ENCODE assay signal across 30 cellular contexts in the genomic region with DNA sequence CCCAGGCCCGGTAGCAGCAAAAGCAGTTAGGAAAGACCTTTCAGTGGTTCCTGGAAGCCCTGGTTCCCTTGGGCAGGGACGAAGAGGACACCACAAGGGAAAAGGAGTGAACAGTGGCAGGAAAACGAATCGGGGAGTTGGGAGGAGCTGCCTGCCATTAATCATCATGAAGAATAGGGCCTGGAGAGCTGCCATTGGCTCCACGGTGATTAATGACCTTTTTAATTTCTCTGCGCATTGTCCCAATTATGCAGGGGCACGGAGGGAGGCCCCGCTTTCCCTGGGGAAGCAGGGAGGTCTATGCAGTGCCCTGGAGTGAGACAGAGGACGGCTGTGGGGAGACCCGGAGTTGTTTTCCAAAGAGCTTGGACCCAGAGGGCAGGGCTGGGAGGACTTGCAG.
"Had no signal": no experiment of that assay in that cellular context is flagged by ENCODE, and none has a peak within 500 bp of the region (broad histone marks: within the 10 kb centered on the region; RNA-seq: fewer than 3 reads in every experiment).

No MANE protein-coding gene starts in this region.

- H3K36me3 ChIP-seq: adrenal gland, breast epithelium had no signal

- H3K4me3 ChIP-seq: adrenal gland, body of pancreas, breast epithelium, PC-9 had no signal

- H3K27ac ChIP-seq: adrenal gland, body of pancreas, breast epithelium, KMS-11, PC-9, RWPE1 had no signal

- H3K36me3 Mint-ChIP-seq: activated naive CD4-positive, alpha-beta T cell treated with anti-CD3 and anti-CD28 coated beads, Interleukin-2, amount 50 U/mL, for 72 hours; WTC11 had no signal

- DNase-seq: activated CD4-positive, alpha-beta T cell treated with anti-CD3 and anti-CD28 coated beads for 36 hours; activated CD4-positive, alpha-beta T cell treated with anti-CD3 and anti-CD28 coated beads, Interleukin-2, amount 10 ng/mL, durations not matched to agents 7 days and 5 days; activated CD4-positive, alpha-beta T cell treated with anti-CD3 and anti-CD28 coated beads, Interleukin-2, amount 50 U/mL, for 48 hours; activated CD8-positive, alpha-beta memory T cell treated with anti-CD3 and anti-CD28 coated beads, Interleukin-2, amount 50 U/mL, for 4 hours; activated CD8-positive, alpha-beta T cell treated with anti-CD3 and anti-CD28 coated beads, Interleukin-2, amount 10 ng/mL, durations not matched to agents 7 days and 5 days; activated gamma-delta T cell treated with Interleukin-2 at 50 U/mL for 16 hours; activated naive CD4-positive, alpha-beta T cell treated with anti-CD3 and anti-CD28 coated beads for 36 hours; activated T-cell treated with anti-CD3 and anti-CD28 coated beads for 4 hours; activated T-cell treated with anti-CD3 and anti-CD28 coated beads, Interleukin-2, amount 50 U/mL, for 4 hours; adrenal gland; body of pancreas; MM.1S; MV-4-11; NCI-H1092; NCI-H187 treated with DMSO at 0.1 percent for 48 hours; NCI-H2081; NCI-H2171; NCI-H510A; NCI-H526; NK-92 treated with Interleukin-12 subunit alpha and Interleukin-12 subunit beta, amount 100 ng/mL, for 24 hours; PC-9; T1000 had no signal

- H3K9me3 ChIP-seq: adrenal gland, body of pancreas, breast epithelium had no signal

- H3K4me1 ChIP-seq: adrenal gland, body of pancreas, breast epithelium had no signal

- H3K27me3 ChIP-seq: body of pancreas, breast epithelium had no signal

- FAIRE-seq: astrocyte, RCC 7860 had no signal

- H3K4me2 ChIP-seq: KMS-11, PC-9 had no signal

- H3K9me3 Mint-ChIP-seq: activated CD4-positive, alpha-beta T cell treated with anti-CD3 and anti-CD28 coated beads, Interleukin-2, amount 10 ng/mL, durations not matched to agents 7 days and 5 days; activated naive CD4-positive, alpha-beta T cell treated with anti-CD3 and anti-CD28 coated beads for 36 hours; activated T-cell treated with anti-CD3 and anti-CD28 coated beads, Interleukin-2, amount 50 U/mL, for 4 hours; activated T-helper 1 cell treated with anti-CD3 and anti-CD28 coated beads, Interleukin-12 subunit alpha, Interleukin-12 subunit beta, Interleukin-2, Interleukin-4 antibody, amounts not matched to agents 30 ng/mL and 10 ng/mL and 1 ng/mL, durations not matched to agents 14 hours and 24 hours and 36 hours had no signal

- H3K9ac ChIP-seq: KMS-11 had no signal

- H3K27ac Mint-ChIP-seq: activated CD4-positive, alpha-beta T cell treated with anti-CD3 and anti-CD28 coated beads for 36 hours; activated CD4-positive, alpha-beta T cell treated with anti-CD3 and anti-CD28 coated beads, Interleukin-2, amount 10 ng/mL, durations not matched to agents 7 days and 5 days; activated CD8-positive, alpha-beta T cell treated with anti-CD3 and anti-CD28 coated beads, Interleukin-2, amount 10 ng/mL, durations not matched to agents 7 days and 5 days; activated naive CD4-positive, alpha-beta T cell treated with anti-CD3 and anti-CD28 coated beads for 36 hours; activated naive CD4-positive, alpha-beta T cell treated with anti-CD3 and anti-CD28 coated beads, Interleukin-2, amount 50 U/mL, for 72 hours; activated T-helper 1 cell treated with anti-CD3 and anti-CD28 coated beads, Interleukin-12 subunit alpha, Interleukin-12 subunit beta, Interleukin-2, Interleukin-4 antibody, amounts not matched to agents 30 ng/mL and 10 ng/mL and 1 ng/mL, durations not matched to agents 14 hours and 24 hours and 36 hours; WTC11 had no signal

- H2AFZ ChIP-seq: PC-9 had no signal

- H3K4me1 Mint-ChIP-seq: activated CD4-positive, alpha-beta T cell treated with anti-CD3 and anti-CD28 coated beads, Interleukin-2, amount 10 ng/mL, durations not matched to agents 7 days and 5 days had no signal

- H3K4me3 Mint-ChIP-seq: activated CD4-positive, alpha-beta T cell treated with anti-CD3 and anti-CD28 coated beads for 36 hours; activated CD4-positive, alpha-beta T cell treated with anti-CD3 and anti-CD28 coated beads, Interleukin-2, amount 10 ng/mL, durations not matched to agents 7 days and 5 days; activated CD8-positive, alpha-beta T cell treated with anti-CD3 and anti-CD28 coated beads, Interleukin-2, amount 10 ng/mL, durations not matched to agents 7 days and 5 days; activated naive CD4-positive, alpha-beta T cell treated with anti-CD3 and anti-CD28 coated beads for 36 hours; activated T-cell treated with anti-CD3 and anti-CD28 coated beads, Interleukin-2, amount 50 U/mL, for 4 hours; activated T-helper 1 cell treated with anti-CD3 and anti-CD28 coated beads, Interleukin-12 subunit alpha, Interleukin-12 subunit beta, Interleukin-2, Interleukin-4 antibody, amounts not matched to agents 30 ng/mL and 10 ng/mL and 1 ng/mL, durations not matched to agents 14 hours and 24 hours and 36 hours; WTC11 had no signal
